In genomic region chr1:226708967-226709396, GRCh38 we compare ENCODE assay signal across 10 cellular contexts. TPM values are rescaled to one million over a fixed set of nuclear protein-coding genes. Genes with fewer than 3 reads are reported as not detected.
DNase-seq lines count a peak whose midpoint lies in the region; ATAC-seq and TF ChIP-seq lines count a peak whose summit lies in the region.
"Had no signal": no experiment of that assay in that cellular context is flagged by ENCODE, and none has a peak within 500 bp of the region (broad histone marks: within the 10 kb centered on the region; RNA-seq: fewer than 3 reads in every experiment).

No MANE protein-coding gene starts in this region.

- no peaks in the 10 kb centered on the region for H3K27me3 ChIP-seq in heart left ventricle
- H3K27me3 ChIP-seq in muscle layer of colon (ENCODE audit: control insufficient read depth in 1 of 2, insufficient read depth in 2 of 2, low read length in 2 of 2): no peaks in the 10 kb centered on the region
- H3K27me3 ChIP-seq in uterus: no peaks in the 10 kb centered on the region

- DNase-seq in heart left ventricle (no peak), cardiac septum (ENCODE audit: low spot score) (no peak), uterus (no peak), omental fat pad (ENCODE audit: low spot score) (no peak)
- no peak for DNase-seq in activated naive CD8-positive, alpha-beta T cell treated with anti-CD3 and anti-CD28 coated beads, Interleukin-2, amount 10 ng/mL, durations not matched to agents 7 days and 5 days

- peaks cover 0 to 18% (median 3%) of the 10 kb centered on the region in 9 donors for H3K36me3 ChIP-seq in heart left ventricle
- peaks cover 10% of the 10 kb centered on the region for H3K36me3 ChIP-seq in muscle layer of colon (ENCODE audit: insufficient read depth, low read length)
- no peaks in the 10 kb centered on the region for H3K36me3 ChIP-seq in uterus

- H3K27ac Mint-ChIP-seq in activated naive CD8-positive, alpha-beta T cell treated with anti-CD3 and anti-CD28 coated beads, Interleukin-2, amount 10 ng/mL, durations not matched to agents 7 days and 5 days: peak overlapping the region; percentile 85

- ATAC-seq in heart left ventricle: no peak
- peak; percentile 5 for ATAC-seq in activated naive CD8-positive, alpha-beta T cell treated with anti-CD3 and anti-CD28 coated beads, Interleukin-2, amount 10 ng/mL, durations not matched to agents 7 days and 5 days (ENCODE audit: low read depth)
- ATAC-seq in HG03571 (IDR thresholded peaks at IDR 0.05; ENCODE audit: unreplicated experiment): no peak
- no peak for ATAC-seq in HG02981 (IDR thresholded peaks at IDR 0.05; ENCODE audit: unreplicated experiment)
- no peak for ATAC-seq in omental fat pad (ENCODE audit: low FRiP score)
- ATAC-seq: left lobe of liver had no signal

- peaks cover 68% of the 10 kb centered on the region for H3K4me1 Mint-ChIP-seq in activated naive CD8-positive, alpha-beta T cell treated with anti-CD3 and anti-CD28 coated beads, Interleukin-2, amount 10 ng/mL, durations not matched to agents 7 days and 5 days

- no peaks in the 10 kb centered on the region for H3K27me3 Mint-ChIP-seq in activated naive CD8-positive, alpha-beta T cell treated with anti-CD3 and anti-CD28 coated beads, Interleukin-2, amount 10 ng/mL, durations not matched to agents 7 days and 5 days

- no peaks in the 10 kb centered on the region for H3K9me3 Mint-ChIP-seq in activated naive CD8-positive, alpha-beta T cell treated with anti-CD3 and anti-CD28 coated beads, Interleukin-2, amount 10 ng/mL, durations not matched to agents 7 days and 5 days

- H3K36me3 Mint-ChIP-seq in activated naive CD8-positive, alpha-beta T cell treated with anti-CD3 and anti-CD28 coated beads, Interleukin-2, amount 10 ng/mL, durations not matched to agents 7 days and 5 days: peaks cover 29% of the 10 kb centered on the region

- TF ChIP-seq POLR2A in heart left ventricle (IDR thresholded peaks at IDR 0.05): no peak
- no peak for TF ChIP-seq POLR2A in uterus (IDR thresholded peaks at IDR 0.05)

- H3K4me3 Mint-ChIP-seq in activated naive CD8-positive, alpha-beta T cell treated with anti-CD3 and anti-CD28 coated beads, Interleukin-2, amount 10 ng/mL, durations not matched to agents 7 days and 5 days: peak overlapping the region; percentile 68

- H3K9ac ChIP-seq in muscle layer of colon (ENCODE audit: low read length): no peak overlapping the region

- 48 to 54% (median 49%) methylated on average over 4 to 5 of the region's 5 CpGs for WGBS in heart left ventricle, 4 donors

- H3K27ac ChIP-seq in heart left ventricle (peak overlapping the region in 11 of 12 donors; percentile 23 to 72 (median 57)), muscle layer of colon (ENCODE audit: low read depth, low read length) (peak overlapping the region; percentile 53), uterus (peak overlapping the region; percentile 98 to 99)
- H3K27ac ChIP-seq: C4-2B had no signal

- H3K9me3 ChIP-seq in heart left ventricle (no peaks in the 10 kb centered on the region), muscle layer of colon (ENCODE audit: low read length) (no peaks in the 10 kb centered on the region), uterus (no peaks in the 10 kb centered on the region)

- H3K4me1 ChIP-seq in heart left ventricle: peaks cover 5 to 76% (median 66%) of the 10 kb centered on the region in 12 donors
- H3K4me1 ChIP-seq in muscle layer of colon (ENCODE audit: insufficient read depth, low read length): peaks cover 76% of the 10 kb centered on the region
- H3K4me1 ChIP-seq in uterus: peaks cover 3 to 17% of the 10 kb centered on the region in 2 donors

- no peak for TF ChIP-seq CTCF in heart left ventricle (IDR thresholded peaks at IDR 0.05)
- TF ChIP-seq CTCF in uterus (IDR thresholded peaks at IDR 0.05): no peak
- TF ChIP-seq CTCF in omental fat pad (IDR thresholded peaks at IDR 0.05): no peak

- no peak overlapping the region for H3K4me3 ChIP-seq in heart left ventricle
- H3K4me3 ChIP-seq in muscle layer of colon (ENCODE audit: low read depth in 1 of 2, low read length in 2 of 2): no peak overlapping the region
- no peak overlapping the region for H3K4me3 ChIP-seq in uterus

- POLR2A ChIA-PET in activated naive CD8-positive, alpha-beta T cell treated with anti-CD3 and anti-CD28 coated beads, Interleukin-2, amount 10 ng/mL, durations not matched to agents 7 days and 5 days (lab: Charles Lee): interaction anchor here (0.9 to 4.3 kb wide), 3 partner anchors 10 to 29 kb away, joined by 3 to 43 read pairs (median 13); partner anchors contain the start of gene ITPKB

- intact Hi-C loops in heart left ventricle (cut with DNase I): loop anchor here in 2 of 10 donors (10.0 kb wide), 2 partner anchors 116 to 304 kb away; partner anchors contain the start of gene PARP1 (in 1 of the 2)
- intact Hi-C loops in cardiac septum (cut with DNase I): no loop called here
- intact Hi-C loops in uterus (cut with DNase I; ENCODE audit: low total_unique reads): no loop called here

RNA-seq across cellular contexts. Expression of gene ITPKB, which starts 30.1 kb away (rescaled TPM):
- total RNA-seq in heart left ventricle: 10 to 100 TPM; 11.2 to 33.7 (median 17.8) TPM
- polyA plus RNA-seq in heart left ventricle: 10 to 100 TPM in 1 of 2 donors, 1 to 10 TPM in 1; 6.2 to 11.9 TPM
- 10.5 TPM for total RNA-seq in cardiac septum
- total RNA-seq in activated naive CD8-positive, alpha-beta T cell treated with anti-CD3 and anti-CD28 coated beads, Interleukin-2, amount 10 ng/mL, durations not matched to agents 7 days and 5 days: 10 to 100 TPM; 75.3 to 76.9 TPM
- 100 to 1,000 TPM in 1 of 4 donors, 10 to 100 TPM in 3; 29.7 to 117 (median 44.9) TPM for total RNA-seq in uterus
- total RNA-seq in omental fat pad: 10 to 100 TPM; 22.2 to 68.6 (median 31.5) TPM
